ENCODE assay signal across 8 cellular contexts in the genomic region with DNA sequence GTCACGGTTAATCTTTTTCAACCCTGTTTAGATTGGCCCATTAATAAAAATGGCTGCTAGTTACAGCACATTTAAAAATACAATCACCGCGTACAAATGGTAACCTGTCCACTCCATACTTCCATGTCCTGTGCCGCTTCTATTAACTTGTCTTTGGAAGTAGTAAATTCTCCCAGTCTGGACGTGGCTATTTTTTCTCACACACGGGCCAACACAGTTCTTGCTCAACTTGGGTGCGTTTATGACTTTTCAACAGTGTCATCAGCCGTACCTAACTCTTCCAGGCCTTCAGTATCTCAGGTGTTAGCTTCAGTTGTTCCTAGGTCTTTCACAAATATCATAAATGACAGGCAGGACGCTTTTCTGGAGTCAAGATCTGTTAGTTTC. TPM values are rescaled to one million over a fixed set of nuclear protein-coding genes. Genes with fewer than 3 reads are reported as not detected.
A peak's percentile ranks its signal among the peaks of the same experiment; 100 is the strongest.
DNase-seq lines count a peak whose midpoint lies in the region; ATAC-seq and TF ChIP-seq lines count a peak whose summit lies in the region.

No MANE protein-coding gene starts in this region.

- no peak for DNase-seq in T-helper 1 cell
- no peak for DNase-seq in T-helper 17 cell
- DNase-seq in foreskin keratinocyte: no peak
- no peak for DNase-seq in sciatic nerve (ENCODE audit: low spot score)
- DNase-seq in HUDEP-2 (lab: John Stamatoyannopoulos, UW; ENCODE audit: unreplicated experiment in 76 of 76): no peak
- DNase-seq in stimulated activated CD4-positive, alpha-beta T cell treated with anti-CD3 and anti-CD28 coated beads, Interleukin-4, amount 100 ng/mL, for 24 hours: no peak

- H3K9me3 ChIP-seq in T-helper 17 cell (ENCODE audit: control insufficient read depth, low read length, poor library complexity, severe bottlenecking): no peaks in the 10 kb centered on the region

- H3K9me3 Mint-ChIP-seq in T-helper 1 cell treated with Interleukin-12 subunit alpha and Interleukin-12 subunit beta and Interleukin-4 antibody, amounts not matched to agents 30 μg/mL and 1 μg/mL, for 36 hours: no peaks in the 10 kb centered on the region

- H3K36me3 Mint-ChIP-seq in T-helper 1 cell treated with Interleukin-12 subunit alpha and Interleukin-12 subunit beta and Interleukin-4 antibody, amounts not matched to agents 30 μg/mL and 1 μg/mL, for 36 hours (ENCODE audit: low read depth): peaks cover 14% of the 10 kb centered on the region
- peaks cover 3% of the 10 kb centered on the region for H3K36me3 Mint-ChIP-seq in T-helper 17 cell (ENCODE audit: low read depth)

- H3K4me1 Mint-ChIP-seq in T-helper 1 cell treated with Interleukin-12 subunit alpha and Interleukin-12 subunit beta and Interleukin-4 antibody, amounts not matched to agents 30 μg/mL and 1 μg/mL, for 36 hours (ENCODE audit: low read depth): peaks cover 38% of the 10 kb centered on the region
- H3K4me1 Mint-ChIP-seq in T-helper 17 cell: peaks cover 46% of the 10 kb centered on the region

- H3K4me1 ChIP-seq in foreskin keratinocyte: peaks cover 8% of the 10 kb centered on the region

- H3K4me3 Mint-ChIP-seq in T-helper 1 cell treated with Interleukin-12 subunit alpha and Interleukin-12 subunit beta and Interleukin-4 antibody, amounts not matched to agents 30 μg/mL and 1 μg/mL, for 36 hours: peak overlapping the region; percentile 88
- H3K4me3 Mint-ChIP-seq in T-helper 17 cell: peak overlapping the region; percentile 97

- H3K27me3 Mint-ChIP-seq in T-helper 1 cell treated with Interleukin-12 subunit alpha and Interleukin-12 subunit beta and Interleukin-4 antibody, amounts not matched to agents 30 μg/mL and 1 μg/mL, for 36 hours (ENCODE audit: low read depth): no peaks in the 10 kb centered on the region
- H3K27me3 Mint-ChIP-seq in T-helper 17 cell: no peaks in the 10 kb centered on the region

- H3K27me3 ChIP-seq in foreskin keratinocyte: no peaks in the 10 kb centered on the region

- H3K27ac Mint-ChIP-seq in T-helper 1 cell treated with Interleukin-12 subunit alpha and Interleukin-12 subunit beta and Interleukin-4 antibody, amounts not matched to agents 30 μg/mL and 1 μg/mL, for 36 hours: peak overlapping the region; percentile 86
- H3K27ac Mint-ChIP-seq in T-helper 17 cell: peak overlapping the region; percentile 69

- ATAC-seq in T-helper 17 cell (peak; percentile 0), foreskin keratinocyte (peak; percentile 3), sciatic nerve (peak; percentile 33), GM19467 (IDR thresholded peaks at IDR 0.05; ENCODE audit: unreplicated experiment) (no peak)

- H3K27ac ChIP-seq in foreskin keratinocyte: peak overlapping the region; percentile 59

- TF ChIP-seq CTCF in foreskin keratinocyte (conservative IDR thresholded peaks at IDR 0.05): no peak

- intact Hi-C loops in sciatic nerve (cut with DNase I): loop anchor here (10.0 kb wide), 1 partner anchor 68 kb away; no protein-coding TSS in a partner anchor

RNA-seq across cellular contexts. Expression of a gene that starts 0.5 kb away (rescaled TPM):
- total RNA-seq in T-helper 17 cell (100 to 1,000 TPM; 140 to 153 TPM), foreskin keratinocyte (29.7 and 29.9 TPM in 2 replicates), sciatic nerve (84.3 TPM)
- 7.2 and 8.8 TPM in 2 replicates for polyA plus RNA-seq in foreskin keratinocyte
